Comparison of ENCODE assay signal across 8 cellular contexts in genomic region chr3:172317984-172318383, GRCh38.
DNase-seq lines count a peak whose midpoint lies in the region; ATAC-seq lines count a peak whose summit lies in the region.

No MANE protein-coding gene starts in this region.

- DNase-seq in NCI-H2196 (lab: John Stamatoyannopoulos, UW; ENCODE audit: unreplicated experiment), result peak; percentile 46
- no peak for DNase-seq in NCI-H2196 treated with DMSO at 0.1 percent for 48 hours (lab: John Stamatoyannopoulos, UW; ENCODE audit: unreplicated experiment)
- DNase-seq in SKM-1 treated with dmso at 0.1 percent for 144 hours (lab: John Stamatoyannopoulos, UW; ENCODE audit: unreplicated experiment), result peak; percentile 32
- peak; percentile 96 for DNase-seq in glomerular endothelial cell (ENCODE audit: extremely low read depth, low read depth, low spot score)
- DNase-seq in pulmonary artery endothelial cell (ENCODE audit: low read depth, low spot score), result peak; percentile 83
- DNase-seq in nucleus accumbens (lab: John Stamatoyannopoulos, UW), result no peak

- ATAC-seq in HG03442 (IDR thresholded peaks at IDR 0.05; ENCODE audit: unreplicated experiment) (peak; percentile 76), HG02840 (IDR thresholded peaks at IDR 0.05; ENCODE audit: low FRiP score, unreplicated experiment) (no peak)

Comparison
In these comparisons a context has a peak if more than half of its experiments do, and no peak if none do; other contexts are left out.
1. DNase-seq: peak in NCI-H2196 (single experiment), SKM-1 treated with dmso at 0.1 percent for 144 hours (single experiment), glomerular endothelial cell (single experiment) and pulmonary artery endothelial cell (single experiment); none in NCI-H2196 treated with DMSO at 0.1 percent for 48 hours (single experiment) and nucleus accumbens (0 of 56).